17 cellular contexts compared by ENCODE assay signal in the genomic region with DNA sequence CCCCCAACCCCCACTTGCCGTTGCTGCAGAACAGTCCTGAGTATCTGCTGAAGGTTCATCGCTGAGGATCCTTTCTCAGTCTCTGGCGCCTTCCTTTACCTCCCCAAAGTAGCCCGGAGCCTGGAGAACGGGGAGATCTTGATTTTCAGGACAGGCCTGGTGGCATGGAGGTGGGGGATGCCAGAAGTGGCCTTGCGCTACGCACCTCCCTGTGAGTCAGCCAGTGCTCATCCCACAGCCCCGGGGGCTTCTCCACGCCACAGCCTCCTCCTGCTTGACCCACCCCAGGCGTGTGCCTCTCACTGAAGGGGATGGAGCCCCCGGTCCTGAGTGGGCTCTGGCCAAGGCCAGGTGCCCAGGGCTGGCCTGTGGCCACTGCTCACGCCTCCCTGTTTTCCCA.
DNase-seq lines count a peak whose midpoint lies in the region; ATAC-seq and TF ChIP-seq lines count a peak whose summit lies in the region.
"Had no signal": no experiment of that assay in that cellular context is flagged by ENCODE, and none has a peak within 500 bp of the region (broad histone marks: within the 10 kb centered on the region; RNA-seq: fewer than 3 reads in every experiment).

No MANE protein-coding gene starts in this region.

- POLR2A ChIA-PET in WTC11 (lab: Charles Lee): no interaction called here

- H3K4me3 ChIP-seq in GM23338 (no peak overlapping the region), iPS-20b (ENCODE audit: low read length) (no peak overlapping the region), foreskin fibroblast (ENCODE audit: low read depth in 1 of 2, low read length in 2 of 2) (no peak overlapping the region)
- H3K4me3 ChIP-seq: SK-N-MC had no signal

- no peak overlapping the region for H2AFZ ChIP-seq in GM23338

- DNase-seq in GM23338 (ENCODE audit: low spot score): no peak
- DNase-seq in WTC11 (ENCODE audit: low spot score): no peak
- DNase-seq in progenitor cell of endocrine pancreas (ENCODE audit: low spot score, unreplicated experiment): no peak
- no peak for DNase-seq in activated effector memory CD4-positive, alpha-beta T cell treated with anti-CD3 and anti-CD28 coated beads, Interleukin-2, amount 50 U/mL, for 16 hours
- DNase-seq in stimulated activated CD4-positive, alpha-beta T cell treated with anti-CD3 and anti-CD28 coated beads, Interleukin-2, amount 100 ng/mL, for 48 hours: no peak
- no peak for DNase-seq in activated CD8-positive, alpha-beta memory T cell treated with anti-CD3 and anti-CD28 coated beads, Interleukin-2, amount 50 U/mL, for 48 hours
- no peak for DNase-seq in foreskin fibroblast
- DNase-seq: DMS153, HCEC 1CT, NCI-H1092, NCI-H2081 treated with DMSO at 0.1 percent for 48 hours, NCI-H510A treated with DMSO at 0.1 percent for 48 hours, Right ventricle myocardium superior had no signal

- H3K9me2 ChIP-seq in GM23338 (ENCODE audit: insufficient read depth): no peaks in the 10 kb centered on the region

- H3K27me3 Mint-ChIP-seq in GM23338 (ENCODE audit: insufficient read depth, low read depth, poor library complexity) (peaks cover 12% of the 10 kb centered on the region), WTC11 (ENCODE audit: low read depth) (no peaks in the 10 kb centered on the region), progenitor cell of endocrine pancreas (no peaks in the 10 kb centered on the region)

- H3K27ac ChIP-seq in GM23338 (ENCODE audit: low read depth): peak overlapping the region; percentile 80
- H3K27ac ChIP-seq in iPS-20b (ENCODE audit: low read length): no peak overlapping the region
- H3K27ac ChIP-seq: C4-2B, KMS-11, SK-N-MC had no signal

- H3K4me1 Mint-ChIP-seq in GM23338 (peaks cover 37% of the 10 kb centered on the region), WTC11 (peaks cover 56% of the 10 kb centered on the region), progenitor cell of endocrine pancreas (ENCODE audit: low read depth) (peaks cover 45% of the 10 kb centered on the region)

- no peak overlapping the region for H3K4me3 Mint-ChIP-seq in GM23338
- no peak overlapping the region for H3K4me3 Mint-ChIP-seq in WTC11
- H3K4me3 Mint-ChIP-seq in progenitor cell of endocrine pancreas (ENCODE audit: low read depth): no peak overlapping the region

- peak overlapping the region; percentile 41; the same call in 1 of the 2 replicates for H3K9ac ChIP-seq in iPS-20b (ENCODE audit: low read depth, low read length)
- H3K9ac ChIP-seq: KMS-11 had no signal

- H3K27me3 ChIP-seq in GM23338 (ENCODE audit: insufficient read depth) (no peaks in the 10 kb centered on the region), iPS-20b (ENCODE audit: insufficient read depth, low read length) (no peaks in the 10 kb centered on the region)

- H3K36me3 ChIP-seq in GM23338 (ENCODE audit: insufficient read depth) (no peaks in the 10 kb centered on the region), iPS-20b (ENCODE audit: insufficient read depth, low read depth, low read length) (no peaks in the 10 kb centered on the region)

- H3K79me2 ChIP-seq in GM23338 (replicated peaks; ENCODE audit: insufficient read depth): no peaks in the 10 kb centered on the region

- H4K20me1 ChIP-seq in GM23338 (replicated peaks; ENCODE audit: insufficient read depth): no peaks in the 10 kb centered on the region

- ATAC-seq in GM23338: no peak
- ATAC-seq in WTC11: no peak

- CTCF ChIA-PET in WTC11 (lab: Charles Lee): no interaction called here

- no peak for TF ChIP-seq CTCF in GM23338 (conservative IDR thresholded peaks at IDR 0.05; ENCODE audit: low read depth in 2 of 2)
- TF ChIP-seq CTCF in WTC11 (IDR thresholded peaks at IDR 0.05): no peak
- no peak for TF ChIP-seq CTCF in progenitor cell of endocrine pancreas (IDR thresholded peaks at IDR 0.05; ENCODE audit: unreplicated experiment)
- no peak for TF ChIP-seq CTCF in foreskin fibroblast (IDR thresholded peaks at IDR 0.05; ENCODE audit: low read depth, low read length)

- H3K27ac Mint-ChIP-seq in GM23338: peak overlapping the region; percentile 75
- peak overlapping the region; percentile 92 for H3K27ac Mint-ChIP-seq in WTC11
- peak overlapping the region; percentile 92 for H3K27ac Mint-ChIP-seq in progenitor cell of endocrine pancreas

- no peak overlapping the region for H3K4me2 ChIP-seq in GM23338
- H3K4me2 ChIP-seq: KMS-11 had no signal

- no peaks in the 10 kb centered on the region; the same call in 2 of the 3 replicates for H3K9me3 Mint-ChIP-seq in GM23338
- H3K9me3 Mint-ChIP-seq in WTC11: peaks cover 1% of the 10 kb centered on the region; the same call in 1 of the 2 replicates
- peaks cover 13% of the 10 kb centered on the region for H3K9me3 Mint-ChIP-seq in progenitor cell of endocrine pancreas (ENCODE audit: low read depth)

- peaks cover 10% of the 10 kb centered on the region for H3K4me1 ChIP-seq in GM23338 (ENCODE audit: insufficient read depth)
- peaks cover 16% of the 10 kb centered on the region for H3K4me1 ChIP-seq in iPS-20b (ENCODE audit: insufficient read depth, low read length)

- no peaks in the 10 kb centered on the region for H3F3A ChIP-seq in GM23338 (replicated peaks; ENCODE audit: low read depth)

- H3K36me3 Mint-ChIP-seq in GM23338 (ENCODE audit: low read depth): no peaks in the 10 kb centered on the region; the same call in 2 of the 3 replicates
- no peaks in the 10 kb centered on the region for H3K36me3 Mint-ChIP-seq in WTC11
- H3K36me3 Mint-ChIP-seq in progenitor cell of endocrine pancreas (ENCODE audit: insufficient read depth): peaks cover 6% of the 10 kb centered on the region

- no peaks in the 10 kb centered on the region for H3K9me3 ChIP-seq in iPS-20b (ENCODE audit: insufficient read depth, low read depth, low read length)

TF ChIP-seq in GM23338, 12 proteins besides CTCF, POLR2A, EP300 and RAD21:
- TF ChIP-seq CREB1 (CRISPR knock-in tag; IDR thresholded peaks at IDR 0.05; ENCODE audit: low read depth) (no peak), EZH2 (IDR thresholded peaks at IDR 0.05; ENCODE audit: low read depth, unreplicated experiment) (no peak)
- TF ChIP-seq, protein P1, sequence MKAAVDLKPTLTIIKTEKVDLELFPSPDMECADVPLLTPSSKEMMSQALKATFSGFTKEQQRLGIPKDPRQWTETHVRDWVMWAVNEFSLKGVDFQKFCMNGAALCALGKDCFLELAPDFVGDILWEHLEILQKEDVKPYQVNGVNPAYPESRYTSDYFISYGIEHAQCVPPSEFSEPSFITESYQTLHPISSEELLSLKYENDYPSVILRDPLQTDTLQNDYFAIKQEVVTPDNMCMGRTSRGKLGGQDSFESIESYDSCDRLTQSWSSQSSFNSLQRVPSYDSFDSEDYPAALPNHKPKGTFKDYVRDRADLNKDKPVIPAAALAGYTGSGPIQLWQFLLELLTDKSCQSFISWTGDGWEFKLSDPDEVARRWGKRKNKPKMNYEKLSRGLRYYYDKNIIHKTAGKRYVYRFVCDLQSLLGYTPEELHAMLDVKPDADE (IDR thresholded peaks at IDR 0.05): no peak
TF ChIP-seq in GM23338: peak in this region for 0.

TF ChIP-seq in WTC11, 78 proteins besides CTCF, POLR2A, EP300 and RAD21:
- TF ChIP-seq, protein P2, sequence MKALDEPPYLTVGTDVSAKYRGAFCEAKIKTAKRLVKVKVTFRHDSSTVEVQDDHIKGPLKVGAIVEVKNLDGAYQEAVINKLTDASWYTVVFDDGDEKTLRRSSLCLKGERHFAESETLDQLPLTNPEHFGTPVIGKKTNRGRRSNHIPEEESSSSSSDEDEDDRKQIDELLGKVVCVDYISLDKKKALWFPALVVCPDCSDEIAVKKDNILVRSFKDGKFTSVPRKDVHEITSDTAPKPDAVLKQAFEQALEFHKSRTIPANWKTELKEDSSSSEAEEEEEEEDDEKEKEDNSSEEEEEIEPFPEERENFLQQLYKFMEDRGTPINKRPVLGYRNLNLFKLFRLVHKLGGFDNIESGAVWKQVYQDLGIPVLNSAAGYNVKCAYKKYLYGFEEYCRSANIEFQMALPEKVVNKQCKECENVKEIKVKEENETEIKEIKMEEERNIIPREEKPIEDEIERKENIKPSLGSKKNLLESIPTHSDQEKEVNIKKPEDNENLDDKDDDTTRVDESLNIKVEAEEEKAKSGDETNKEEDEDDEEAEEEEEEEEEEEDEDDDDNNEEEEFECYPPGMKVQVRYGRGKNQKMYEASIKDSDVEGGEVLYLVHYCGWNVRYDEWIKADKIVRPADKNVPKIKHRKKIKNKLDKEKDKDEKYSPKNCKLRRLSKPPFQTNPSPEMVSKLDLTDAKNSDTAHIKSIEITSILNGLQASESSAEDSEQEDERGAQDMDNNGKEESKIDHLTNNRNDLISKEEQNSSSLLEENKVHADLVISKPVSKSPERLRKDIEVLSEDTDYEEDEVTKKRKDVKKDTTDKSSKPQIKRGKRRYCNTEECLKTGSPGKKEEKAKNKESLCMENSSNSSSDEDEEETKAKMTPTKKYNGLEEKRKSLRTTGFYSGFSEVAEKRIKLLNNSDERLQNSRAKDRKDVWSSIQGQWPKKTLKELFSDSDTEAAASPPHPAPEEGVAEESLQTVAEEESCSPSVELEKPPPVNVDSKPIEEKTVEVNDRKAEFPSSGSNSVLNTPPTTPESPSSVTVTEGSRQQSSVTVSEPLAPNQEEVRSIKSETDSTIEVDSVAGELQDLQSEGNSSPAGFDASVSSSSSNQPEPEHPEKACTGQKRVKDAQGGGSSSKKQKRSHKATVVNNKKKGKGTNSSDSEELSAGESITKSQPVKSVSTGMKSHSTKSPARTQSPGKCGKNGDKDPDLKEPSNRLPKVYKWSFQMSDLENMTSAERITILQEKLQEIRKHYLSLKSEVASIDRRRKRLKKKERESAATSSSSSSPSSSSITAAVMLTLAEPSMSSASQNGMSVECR (CRISPR knock-in tag; IDR thresholded peaks at IDR 0.05; ENCODE audit: borderline replicate concordance): no peak
- TF ChIP-seq OVOL2 (CRISPR knock-in tag; IDR thresholded peaks at IDR 0.05; ENCODE audit: borderline replicate concordance) (no peak), SMAD4 (CRISPR knock-in tag; IDR thresholded peaks at IDR 0.05) (no peak), SP1 (CRISPR knock-in tag; conservative IDR thresholded peaks at IDR 0.05) (no peak)
- TF ChIP-seq, protein P3, sequence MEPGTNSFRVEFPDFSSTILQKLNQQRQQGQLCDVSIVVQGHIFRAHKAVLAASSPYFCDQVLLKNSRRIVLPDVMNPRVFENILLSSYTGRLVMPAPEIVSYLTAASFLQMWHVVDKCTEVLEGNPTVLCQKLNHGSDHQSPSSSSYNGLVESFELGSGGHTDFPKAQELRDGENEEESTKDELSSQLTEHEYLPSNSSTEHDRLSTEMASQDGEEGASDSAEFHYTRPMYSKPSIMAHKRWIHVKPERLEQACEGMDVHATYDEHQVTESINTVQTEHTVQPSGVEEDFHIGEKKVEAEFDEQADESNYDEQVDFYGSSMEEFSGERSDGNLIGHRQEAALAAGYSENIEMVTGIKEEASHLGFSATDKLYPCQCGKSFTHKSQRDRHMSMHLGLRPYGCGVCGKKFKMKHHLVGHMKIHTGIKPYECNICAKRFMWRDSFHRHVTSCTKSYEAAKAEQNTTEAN (CRISPR knock-in tag; IDR thresholded peaks at IDR 0.05): no peak
